ENCODE assay signal across 11 cellular contexts in genomic region chr16:31092330-31092729, GRCh38. TPM values are rescaled to one million over a fixed set of nuclear protein-coding genes. Genes with fewer than 3 reads are reported as not detected.
DNase-seq lines count a peak whose midpoint lies in the region; ATAC-seq and TF ChIP-seq lines count a peak whose summit lies in the region.
"Had no signal": no experiment of that assay in that cellular context is flagged by ENCODE, and none has a peak within 500 bp of the region (broad histone marks: within the 10 kb centered on the region; RNA-seq: fewer than 3 reads in every experiment).

No MANE protein-coding gene starts in this region.

- no peak overlapping the region for H2AFZ ChIP-seq in osteoblast (ENCODE audit: low read length)

- TF ChIP-seq CTCF in HFF-Myc (IDR thresholded peaks at IDR 0.05; ENCODE audit: low read depth, low read length, missing control alignments) (no peak), osteoblast (IDR thresholded peaks at IDR 0.05; ENCODE audit: extremely low read depth, low read depth, low read length) (no peak)

- H4K20me1 ChIP-seq in osteoblast (ENCODE audit: insufficient read depth, low read length), result peaks cover 6% of the 10 kb centered on the region

- no peak overlapping the region for H3K27ac Mint-ChIP-seq in activated CD4-positive, alpha-beta T cell treated with anti-CD3 and anti-CD28 coated beads, Interleukin-2, amount 10 ng/mL, durations not matched to agents 24 days and 14 days
- H3K27ac Mint-ChIP-seq in central memory CD8-positive, alpha-beta T cell (ENCODE audit: low read depth), result no peak overlapping the region

- H3K4me1 Mint-ChIP-seq in activated CD4-positive, alpha-beta T cell treated with anti-CD3 and anti-CD28 coated beads, Interleukin-2, amount 10 ng/mL, durations not matched to agents 24 days and 14 days, result peaks cover 23% of the 10 kb centered on the region
- peaks cover 27% of the 10 kb centered on the region for H3K4me1 Mint-ChIP-seq in central memory CD8-positive, alpha-beta T cell

- no peak for ATAC-seq in central memory CD8-positive, alpha-beta T cell (replicated peaks; ENCODE audit: extremely low read depth, poor library complexity, severe bottlenecking)
- ATAC-seq in HG02642 (IDR thresholded peaks at IDR 0.05; ENCODE audit: poor library complexity, unreplicated experiment), result no peak

- peak overlapping the region; percentile 93 for H3K4me2 ChIP-seq in osteoblast (ENCODE audit: insufficient read depth, low read length)

- H3K79me2 ChIP-seq in osteoblast (ENCODE audit: insufficient read depth, low read length), result peaks cover 56% of the 10 kb centered on the region

- peak overlapping the region; percentile 74 for H3K27ac ChIP-seq in osteoblast (ENCODE audit: low read depth, low read length)

- intact Hi-C loops in activated CD4-positive, alpha-beta T cell treated with anti-CD3 and anti-CD28 coated beads, Interleukin-2, amount 10 ng/mL, durations not matched to agents 24 days and 14 days (cut with micrococcal nuclease), result no loop called here

- H3K4me1 ChIP-seq in osteoblast (ENCODE audit: insufficient read depth, low read length), result peaks cover 31% of the 10 kb centered on the region

- DNase-seq in activated CD4-positive, alpha-beta T cell treated with anti-CD3 and anti-CD28 coated beads, Interleukin-2, amount 10 ng/mL, durations not matched to agents 24 days and 14 days, result no peak
- no peak for DNase-seq in activated CD4-positive, alpha-beta T cell treated with anti-CD3 and anti-CD28 coated beads for 4 hours
- DNase-seq in HFF-Myc (ENCODE audit: extremely low read depth, low read depth) (no peak), osteoblast (ENCODE audit: insufficient read length, low spot score, missing footprints) (peak; percentile 97), H4 (ENCODE audit: low spot score) (no peak)
- DNase-seq in central memory CD8-positive, alpha-beta T cell (ENCODE audit: low spot score in 2 of 2), result no peak
- DNase-seq in stimulated activated naive CD4-positive, alpha-beta T cell (lab: John Stamatoyannopoulos, UW), result no peak
- DNase-seq: activated gamma-delta T cell, NCI-H774, SHP77 treated with DMSO at 0.1 percent for 48 hours had no signal

- H3K27me3 Mint-ChIP-seq in activated CD4-positive, alpha-beta T cell treated with anti-CD3 and anti-CD28 coated beads, Interleukin-2, amount 10 ng/mL, durations not matched to agents 24 days and 14 days, result no peaks in the 10 kb centered on the region
- H3K27me3 Mint-ChIP-seq in central memory CD8-positive, alpha-beta T cell, result no peaks in the 10 kb centered on the region

- H3K4me3 ChIP-seq in HFF-Myc (replicated peaks; ENCODE audit: low read depth, low read length) (peak overlapping the region; percentile 95), osteoblast (ENCODE audit: insufficient read depth, low read length) (no peak overlapping the region)

- H3K4me3 Mint-ChIP-seq in activated CD4-positive, alpha-beta T cell treated with anti-CD3 and anti-CD28 coated beads, Interleukin-2, amount 10 ng/mL, durations not matched to agents 24 days and 14 days, result peak overlapping the region; percentile 47
- H3K4me3 Mint-ChIP-seq in central memory CD8-positive, alpha-beta T cell, result peak overlapping the region; percentile 36

- H3K27me3 ChIP-seq in osteoblast (ENCODE audit: insufficient read depth, low read length), result no peaks in the 10 kb centered on the region

- no peaks in the 10 kb centered on the region for H3K9me3 ChIP-seq in osteoblast (ENCODE audit: low read depth, low read length)

- H3K9me3 Mint-ChIP-seq in activated CD4-positive, alpha-beta T cell treated with anti-CD3 and anti-CD28 coated beads, Interleukin-2, amount 10 ng/mL, durations not matched to agents 24 days and 14 days, result no peaks in the 10 kb centered on the region
- H3K9me3 Mint-ChIP-seq in central memory CD8-positive, alpha-beta T cell, result no peaks in the 10 kb centered on the region

- H3K36me3 Mint-ChIP-seq in activated CD4-positive, alpha-beta T cell treated with anti-CD3 and anti-CD28 coated beads, Interleukin-2, amount 10 ng/mL, durations not matched to agents 24 days and 14 days (ENCODE audit: low read depth), result peaks cover 19% of the 10 kb centered on the region
- H3K36me3 Mint-ChIP-seq in central memory CD8-positive, alpha-beta T cell (ENCODE audit: insufficient read depth), result peaks cover 7% of the 10 kb centered on the region

- H3K36me3 ChIP-seq in osteoblast (ENCODE audit: insufficient read depth, low read length), result peaks cover 26% of the 10 kb centered on the region

RNA-seq across cellular contexts. Expression of gene VKORC1, which starts 2.3 kb away (rescaled TPM):
- total RNA-seq in activated CD4-positive, alpha-beta T cell treated with anti-CD3 and anti-CD28 coated beads, Interleukin-2, amount 10 ng/mL, durations not matched to agents 24 days and 14 days, result 56.2 and 59.1 TPM in 2 replicates
- total RNA-seq in osteoblast, result 132 and 147 TPM in 2 replicates
- 75.1 and 81.7 TPM in 2 replicates for total RNA-seq in H4 (2014; rRNA removed; shearing (Covaris generic))

RNA-seq across cellular contexts. Expression of gene PRSS53, which starts 3.6 kb away (rescaled TPM):
- 4.3 and 4.8 TPM in 2 replicates for total RNA-seq in activated CD4-positive, alpha-beta T cell treated with anti-CD3 and anti-CD28 coated beads, Interleukin-2, amount 10 ng/mL, durations not matched to agents 24 days and 14 days
- 2.7 and 2.9 TPM in 2 replicates for total RNA-seq in osteoblast
- total RNA-seq in H4 (2014; rRNA removed; shearing (Covaris generic)), result 0.14 and 0.31 TPM in 2 replicates

RNA-seq across cellular contexts. Expression of gene BCKDK, which starts 15.9 kb away (rescaled TPM):
- total RNA-seq in activated CD4-positive, alpha-beta T cell treated with anti-CD3 and anti-CD28 coated beads, Interleukin-2, amount 10 ng/mL, durations not matched to agents 24 days and 14 days, result 44.3 and 44.9 TPM in 2 replicates
- total RNA-seq in osteoblast, result 25.9 and 30.0 TPM in 2 replicates
- total RNA-seq in H4 (2014; rRNA removed; shearing (Covaris generic)), result 32.7 and 38.6 TPM in 2 replicates

RNA-seq across cellular contexts. Expression of gene ZNF646, which starts 18.1 kb away (rescaled TPM):
- total RNA-seq in activated CD4-positive, alpha-beta T cell treated with anti-CD3 and anti-CD28 coated beads, Interleukin-2, amount 10 ng/mL, durations not matched to agents 24 days and 14 days, result 21.1 and 23.3 TPM in 2 replicates
- total RNA-seq in osteoblast, result 15.6 and 18.5 TPM in 2 replicates
- 6.4 and 6.9 TPM in 2 replicates for total RNA-seq in H4 (2014; rRNA removed; shearing (Covaris generic))

RNA-seq across cellular contexts. Expression of gene ZNF668, which starts 18.3 kb away (rescaled TPM):
- 15.6 and 15.9 TPM in 2 replicates for total RNA-seq in activated CD4-positive, alpha-beta T cell treated with anti-CD3 and anti-CD28 coated beads, Interleukin-2, amount 10 ng/mL, durations not matched to agents 24 days and 14 days
- 14.4 and 14.5 TPM in 2 replicates for total RNA-seq in osteoblast
- total RNA-seq in H4 (2014; rRNA removed; shearing (Covaris generic)), result 5.6 and 7.0 TPM in 2 replicates
